In the genomic region with DNA sequence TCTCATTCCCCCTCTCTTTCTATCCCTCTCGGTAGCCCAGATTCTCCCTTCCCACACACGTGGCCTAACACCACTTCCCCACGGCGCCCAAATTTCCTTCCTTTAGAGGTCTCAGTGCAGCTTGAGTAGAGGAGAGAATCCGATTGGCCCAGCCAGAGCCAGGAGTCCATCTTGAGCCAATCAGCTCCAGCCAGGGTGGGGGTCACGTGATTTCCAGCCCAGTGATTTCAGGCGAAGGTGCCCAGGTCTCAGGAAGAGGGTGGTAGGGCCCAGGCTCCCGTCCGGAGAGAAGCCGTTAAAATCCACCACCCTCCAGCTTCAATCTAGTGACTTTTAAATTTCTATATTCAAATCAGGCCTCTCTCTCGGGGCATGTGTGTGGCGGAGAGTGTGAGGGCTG, we compare ENCODE assay signal across 18 cellular contexts. TPM values are rescaled to one million over a fixed set of nuclear protein-coding genes. Genes with fewer than 3 reads are reported as not detected.
"Had no signal": no experiment of that assay in that cellular context is flagged by ENCODE, and none has a peak within 500 bp of the region (broad histone marks: within the 10 kb centered on the region; RNA-seq: fewer than 3 reads in every experiment).

No MANE protein-coding gene starts in this region.

- H3K27ac ChIP-seq: adrenal gland, upper lobe of right lung had no signal

- DNase-seq: activated CD4-positive, alpha-beta T cell treated with anti-CD3 and anti-CD28 coated beads, Interleukin-2, amount 50 U/mL, for 4 hours; activated naive CD4-positive, alpha-beta T cell treated with anti-CD3 and anti-CD28 coated beads, Interleukin-2, amount 50 U/mL, for 16 hours; activated T-cell treated with anti-CD3 and anti-CD28 coated beads, Interleukin-2, amount 50 U/mL, for 1 hour; adrenal gland; central memory CD4-positive, alpha-beta T cell; effector memory CD4-positive, alpha-beta T cell; hippocampal formation; mucosa of descending colon; natural killer cell; stimulated activated CD4-positive, alpha-beta T cell treated with anti-CD3 and anti-CD28 coated beads, Interleukin-12 subunit alpha, Interleukin-12 subunit beta, amount 100 ng/mL, for 4 hours; stimulated activated CD4-positive, alpha-beta T cell treated with anti-CD3 and anti-CD28 coated beads, Interleukin-2, amount 100 ng/mL, for 48 hours; stimulated activated CD8-positive, alpha-beta memory T cell treated with anti-CD3 and anti-CD28 coated beads, Interleukin-4, amount 100 ng/mL, for 48 hours; T-helper 17 cell; upper lobe of right lung had no signal

- H3K4me1 ChIP-seq: adrenal gland, upper lobe of right lung had no signal

- ATAC-seq: mucosa of descending colon, natural killer cell, T-helper 17 cell, upper lobe of right lung had no signal

- H3K36me3 ChIP-seq: adrenal gland, upper lobe of right lung had no signal

- H3K9me3 ChIP-seq: adrenal gland, mucosa of descending colon, upper lobe of right lung had no signal

- H3K27me3 ChIP-seq: adrenal gland, upper lobe of right lung had no signal

- H3K4me3 ChIP-seq: adrenal gland, mucosa of descending colon, upper lobe of right lung had no signal

RNA-seq across cellular contexts. Expression of a gene that starts 45.2 kb away (rescaled TPM):
- total RNA-seq: epithelial cell of proximal tubule, natural killer cell, occipital lobe, pulmonary artery endothelial cell, T-helper 17 cell, temporal lobe, upper lobe of right lung had no signal
